Comparison of ENCODE assay signal across 17 cellular contexts in genomic region chr13:75364131-75364713, GRCh38.
DNase-seq lines count a peak whose midpoint lies in the region; ATAC-seq and TF ChIP-seq lines count a peak whose summit lies in the region.
"Had no signal": no experiment of that assay in that cellular context is flagged by ENCODE, and none has a peak within 500 bp of the region (broad histone marks: within the 10 kb centered on the region; RNA-seq: fewer than 3 reads in every experiment).

No MANE protein-coding gene starts in this region.

- no peaks in the 10 kb centered on the region for H3K27me3 Mint-ChIP-seq in activated naive CD4-positive, alpha-beta T cell treated with anti-CD3 and anti-CD28 coated beads, Interleukin-2, amount 50 U/mL, for 24 hours
- H3K27me3 Mint-ChIP-seq in stimulated activated naive B cell treated with anti-CD40 and anti-IgM and Interleukin-4, amounts not matched to agents 10 μg/mL and 1 μg/mL and 100 μg/mL, for 72 hours = no peaks in the 10 kb centered on the region
- H3K27me3 Mint-ChIP-seq: dendritic cell treated with granulocyte-macrophage colony-stimulating factor and Interleukin-4, amounts not matched to agents 40 ng/mL and 50 ng/mL, for 4 days had no signal

- peaks cover 36% of the 10 kb centered on the region for H3K4me1 Mint-ChIP-seq in activated naive CD4-positive, alpha-beta T cell treated with anti-CD3 and anti-CD28 coated beads, Interleukin-2, amount 50 U/mL, for 24 hours
- peaks cover 13 to 18% of the 10 kb centered on the region in 2 donors for H3K4me1 Mint-ChIP-seq in stimulated activated naive B cell treated with anti-CD40 and anti-IgM and Interleukin-4, amounts not matched to agents 10 μg/mL and 1 μg/mL and 100 μg/mL, for 72 hours

- no peaks in the 10 kb centered on the region for H3K9me3 Mint-ChIP-seq in activated naive CD4-positive, alpha-beta T cell treated with anti-CD3 and anti-CD28 coated beads, Interleukin-2, amount 50 U/mL, for 24 hours
- no peaks in the 10 kb centered on the region for H3K9me3 Mint-ChIP-seq in stimulated activated naive B cell treated with anti-CD40 and anti-IgM and Interleukin-4, amounts not matched to agents 10 μg/mL and 1 μg/mL and 100 μg/mL, for 72 hours
- H3K9me3 Mint-ChIP-seq: activated naive CD4-positive, alpha-beta T cell treated with anti-CD3 and anti-CD28 coated beads for 36 hours; dendritic cell treated with granulocyte-macrophage colony-stimulating factor and Interleukin-4, amounts not matched to agents 40 ng/mL and 50 ng/mL, for 4 days had no signal

- H3K4me3 Mint-ChIP-seq in activated naive CD4-positive, alpha-beta T cell treated with anti-CD3 and anti-CD28 coated beads, Interleukin-2, amount 50 U/mL, for 24 hours = no peak overlapping the region
- H3K4me3 Mint-ChIP-seq in stimulated activated naive B cell treated with anti-CD40 and anti-IgM and Interleukin-4, amounts not matched to agents 10 μg/mL and 1 μg/mL and 100 μg/mL, for 72 hours = no peak overlapping the region
- H3K4me3 Mint-ChIP-seq: activated naive CD4-positive, alpha-beta T cell treated with anti-CD3 and anti-CD28 coated beads for 36 hours; dendritic cell treated with granulocyte-macrophage colony-stimulating factor and Interleukin-4, amounts not matched to agents 40 ng/mL and 50 ng/mL, for 4 days had no signal

- H3K36me3 Mint-ChIP-seq in activated naive CD4-positive, alpha-beta T cell treated with anti-CD3 and anti-CD28 coated beads, Interleukin-2, amount 50 U/mL, for 24 hours = no peaks in the 10 kb centered on the region
- H3K36me3 Mint-ChIP-seq in stimulated activated naive B cell treated with anti-CD40 and anti-IgM and Interleukin-4, amounts not matched to agents 10 μg/mL and 1 μg/mL and 100 μg/mL, for 72 hours = no peaks in the 10 kb centered on the region

- no peak for ATAC-seq in stimulated activated naive B cell treated with anti-CD40 and anti-IgM and Interleukin-4, amounts not matched to agents 10 μg/mL and 1 μg/mL and 100 μg/mL, for 72 hours (replicated peaks)
- no peak for ATAC-seq in GM18520 (IDR thresholded peaks at IDR 0.05; ENCODE audit: unreplicated experiment)
- ATAC-seq: Panc1 had no signal

- H3K27ac Mint-ChIP-seq in activated naive CD4-positive, alpha-beta T cell treated with anti-CD3 and anti-CD28 coated beads, Interleukin-2, amount 50 U/mL, for 24 hours = peak overlapping the region; percentile 17
- no peak overlapping the region for H3K27ac Mint-ChIP-seq in stimulated activated naive B cell treated with anti-CD40 and anti-IgM and Interleukin-4, amounts not matched to agents 10 μg/mL and 1 μg/mL and 100 μg/mL, for 72 hours
- H3K27ac Mint-ChIP-seq: activated naive CD4-positive, alpha-beta T cell treated with anti-CD3 and anti-CD28 coated beads for 36 hours; dendritic cell treated with granulocyte-macrophage colony-stimulating factor and Interleukin-4, amounts not matched to agents 40 ng/mL and 50 ng/mL, for 4 days had no signal

- DNase-seq in activated naive CD4-positive, alpha-beta T cell treated with anti-CD3 and anti-CD28 coated beads, Interleukin-2, amount 50 U/mL, for 16 hours = no peak
- DNase-seq in HPDE6-E6E7 (ENCODE audit: extremely low spot score) (peak; percentile 7), choroid plexus epithelial cell (ENCODE audit: low read depth) (no peak), renal cortical epithelial cell (ENCODE audit: low read depth) (peak; percentile 41), NCI-H226 (no peak)
- DNase-seq in stimulated activated naive B cell treated with anti-CD40 and anti-IgM and Interleukin-4, amounts not matched to agents 10 μg/mL and 1 μg/mL and 100 μg/mL, for 72 hours = no peak
- DNase-seq: activated CD8-positive, alpha-beta memory T cell treated with anti-CD3 and anti-CD28 coated beads, Interleukin-2, amount 50 U/mL, for 4 hours; activated naive CD4-positive, alpha-beta T cell treated with anti-CD3 and anti-CD28 coated beads for 36 hours; NCI-H187; NCI-H2227 treated with DMSO at 0.1 percent for 48 hours; testis had no signal

- no peak overlapping the region for H3K4me3 ChIP-seq in choroid plexus epithelial cell (ENCODE audit: low read depth, low read length)
- H3K4me3 ChIP-seq: esophagus muscularis mucosa, prostate gland, testis had no signal

- TF ChIP-seq CTCF in choroid plexus epithelial cell (conservative IDR thresholded peaks at IDR 0.05; ENCODE audit: low read depth, low read length) = peak; percentile 28

Comparison
In these comparisons a context has a peak if more than half of its experiments do, and no peak if none do; other contexts are left out.
1. DNase-seq: peak in HPDE6-E6E7 (single experiment) and renal cortical epithelial cell (single experiment); none in activated naive CD4-positive, alpha-beta T cell treated with anti-CD3 and anti-CD28 coated beads, Interleukin-2, amount 50 U/mL, for 16 hours (single experiment), choroid plexus epithelial cell (single experiment), stimulated activated naive B cell treated with anti-CD40 and anti-IgM and Interleukin-4, amounts not matched to agents 10 μg/mL and 1 μg/mL and 100 μg/mL, for 72 hours (single experiment) and NCI-H226 (single experiment).